ENCODE assay signal across 2 cellular contexts in genomic region chr9:35499701-35500030, GRCh38.
TF ChIP-seq lines count a peak whose summit lies in the region.

No MANE protein-coding gene starts in this region.

TF ChIP-seq in liver, 16 proteins besides CTCF, POLR2A, EP300 and RAD21:
- peak; percentile 32 to 49 for TF ChIP-seq HNF4A (conservative IDR thresholded peaks at IDR 0.05)
- TF ChIP-seq FOXA2 (IDR thresholded peaks at IDR 0.05) = no peak

TF ChIP-seq in HepG2, 621 proteins besides CTCF, POLR2A, EP300 and RAD21:
- TF ChIP-seq ATF3 (CRISPR knock-in tag; IDR thresholded peaks at IDR 0.05) = no peak
- no peak for TF ChIP-seq ZFP36L2 (CRISPR knock-in tag; IDR thresholded peaks at IDR 0.05)
- TF ChIP-seq ADNP (CRISPR knock-in tag; IDR thresholded peaks at IDR 0.05) = no peak
- no peak for TF ChIP-seq HNRNPK (IDR thresholded peaks at IDR 0.05; ENCODE audit: low read depth, low read length, poor library complexity, severe bottlenecking)
- no peak for TF ChIP-seq PRMT3 (CRISPR knock-in tag; IDR thresholded peaks at IDR 0.05; ENCODE audit: borderline replicate concordance, low read depth)
- TF ChIP-seq, protein P1, sequence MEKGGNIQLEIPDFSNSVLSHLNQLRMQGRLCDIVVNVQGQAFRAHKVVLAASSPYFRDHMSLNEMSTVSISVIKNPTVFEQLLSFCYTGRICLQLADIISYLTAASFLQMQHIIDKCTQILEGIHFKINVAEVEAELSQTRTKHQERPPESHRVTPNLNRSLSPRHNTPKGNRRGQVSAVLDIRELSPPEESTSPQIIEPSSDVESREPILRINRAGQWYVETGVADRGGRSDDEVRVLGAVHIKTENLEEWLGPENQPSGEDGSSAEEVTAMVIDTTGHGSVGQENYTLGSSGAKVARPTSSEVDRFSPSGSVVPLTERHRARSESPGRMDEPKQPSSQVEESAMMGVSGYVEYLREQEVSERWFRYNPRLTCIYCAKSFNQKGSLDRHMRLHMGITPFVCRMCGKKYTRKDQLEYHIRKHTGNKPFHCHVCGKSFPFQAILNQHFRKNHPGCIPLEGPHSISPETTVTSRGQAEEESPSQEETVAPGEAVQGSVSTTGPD (CRISPR knock-in tag; IDR thresholded peaks at IDR 0.05) = no peak
- TF ChIP-seq RFXAP (CRISPR knock-in tag; IDR thresholded peaks at IDR 0.05; ENCODE audit: borderline replicate concordance) = no peak
- TF ChIP-seq ZNF597 (CRISPR knock-in tag; IDR thresholded peaks at IDR 0.05) = no peak
TF ChIP-seq in HepG2: peak in this region for 0.
